11 cellular contexts compared by ENCODE assay signal in the genomic region with DNA sequence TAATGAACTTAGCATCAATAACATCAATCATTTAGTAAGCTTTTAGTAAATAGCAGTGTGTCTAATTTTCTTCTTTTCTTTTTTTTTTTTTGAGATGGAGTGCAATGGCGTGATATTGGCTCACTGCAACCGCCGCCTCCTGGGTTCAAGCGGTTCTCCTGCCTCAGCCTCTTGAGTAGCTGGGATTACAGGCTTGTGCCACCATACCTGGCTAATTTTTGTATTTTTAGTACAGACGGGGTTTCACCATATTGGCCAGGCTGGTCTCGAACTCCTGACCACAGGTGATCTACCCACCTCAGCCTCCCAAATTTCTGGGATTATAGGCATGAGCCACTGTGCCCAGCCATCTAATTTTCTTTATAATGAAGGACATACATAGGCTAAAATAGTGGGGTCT. TPM values are rescaled to one million over a fixed set of nuclear protein-coding genes. Genes with fewer than 3 reads are reported as not detected.
DNase-seq lines count a peak whose midpoint lies in the region; ATAC-seq and TF ChIP-seq lines count a peak whose summit lies in the region.
"Not testable (repeated sequence)": the region's sequence is repeated elsewhere in the genome, so short reads cannot be mapped to it uniquely, and the experiment has no call there.
"Had no signal": no experiment of that assay in that cellular context is flagged by ENCODE, and none has a peak within 500 bp of the region (broad histone marks: within the 10 kb centered on the region; RNA-seq: fewer than 3 reads in every experiment).

No MANE protein-coding gene starts in this region.

- not testable (repeated sequence) for H3K27me3 ChIP-seq in CD8-positive, alpha-beta T cell (ENCODE audit: insufficient read depth, low read length); Peyer's patch

- peaks cover 59% of the 10 kb centered on the region for H3K36me3 Mint-ChIP-seq in CD8-positive, alpha-beta T cell
- peaks cover 54% of the 10 kb centered on the region for H3K36me3 Mint-ChIP-seq in activated naive CD8-positive, alpha-beta T cell treated with anti-CD3 and anti-CD28 coated beads for 36 hours
- H3K36me3 Mint-ChIP-seq in immature natural killer cell (peaks cover 51 to 66% (median 61%) of the 10 kb centered on the region in 3 donors), natural killer cell (peaks cover 55% of the 10 kb centered on the region)
- peaks cover 61% of the 10 kb centered on the region for H3K36me3 Mint-ChIP-seq in stimulated activated naive CD8-positive, alpha-beta T cell treated with anti-CD3 and anti-CD28 coated beads, Interleukin-15, Interleukin-2, amounts not matched to agents 100 ng/mL and 50 ng/mL, for 24 hours (ENCODE audit: low read depth)

- ATAC-seq in CD8-positive, alpha-beta T cell; natural killer cell: not testable (repeated sequence)

- not testable (repeated sequence) for TF ChIP-seq POLR2A in Peyer's patch (IDR thresholded peaks at IDR 0.05)

- DNase-seq in CD8-positive, alpha-beta T cell, result peak in 1 of 7 experiments; percentile 39
- DNase-seq in Peyer's patch; activated naive CD8-positive, alpha-beta T cell treated with anti-CD3 and anti-CD28 coated beads for 36 hours; immature natural killer cell; natural killer cell: not testable (repeated sequence)
- peak; percentile 55 for DNase-seq in activated CD8-positive, alpha-beta memory T cell treated with anti-CD3 and anti-CD28 coated beads, Interleukin-2, amount 50 U/mL, for 48 hours

- peaks cover 23% of the 10 kb centered on the region for H3K4me1 ChIP-seq in CD8-positive, alpha-beta T cell (ENCODE audit: insufficient read depth, low read length)
- H3K4me1 ChIP-seq in Peyer's patch, result not testable (repeated sequence)

- intact Hi-C loops in CD8-positive, alpha-beta T cell (cut with DNase I, micrococcal nuclease), result loop anchor here (5.0 kb wide), 3 partner anchors 55 to 335 kb away; a partner anchor contains a TSS
- intact Hi-C loops in natural killer cell (cut with micrococcal nuclease), result not testable (repeated sequence)

- H3K4me1 Mint-ChIP-seq in CD8-positive, alpha-beta T cell (ENCODE audit: low read depth), result peaks cover 48% of the 10 kb centered on the region
- H3K4me1 Mint-ChIP-seq in activated naive CD8-positive, alpha-beta T cell treated with anti-CD3 and anti-CD28 coated beads for 36 hours, result peaks cover 57% of the 10 kb centered on the region
- peaks cover 26 to 58% of the 10 kb centered on the region in 2 donors for H3K4me1 Mint-ChIP-seq in immature natural killer cell
- peaks cover 54 to 70% of the 10 kb centered on the region in 2 donors for H3K4me1 Mint-ChIP-seq in natural killer cell
- peaks cover 62% of the 10 kb centered on the region for H3K4me1 Mint-ChIP-seq in stimulated activated naive CD8-positive, alpha-beta T cell treated with anti-CD3 and anti-CD28 coated beads, Interleukin-15, Interleukin-2, amounts not matched to agents 100 ng/mL and 50 ng/mL, for 24 hours (ENCODE audit: low read depth)

- H3K27ac Mint-ChIP-seq in CD8-positive, alpha-beta T cell, result peak overlapping the region; percentile 93
- H3K27ac Mint-ChIP-seq in activated naive CD8-positive, alpha-beta T cell treated with anti-CD3 and anti-CD28 coated beads for 36 hours, result peak overlapping the region; percentile 96
- H3K27ac Mint-ChIP-seq in immature natural killer cell (peak overlapping the region; percentile 87 to 96 (median 92)), natural killer cell (peak overlapping the region; percentile 89 to 91)
- H3K27ac Mint-ChIP-seq in stimulated activated naive CD8-positive, alpha-beta T cell treated with anti-CD3 and anti-CD28 coated beads, Interleukin-15, Interleukin-2, amounts not matched to agents 100 ng/mL and 50 ng/mL, for 24 hours, result peak overlapping the region; percentile 81

- H3K4me3 Mint-ChIP-seq in CD8-positive, alpha-beta T cell, result peak overlapping the region; percentile 93
- peak overlapping the region; percentile 88 for H3K4me3 Mint-ChIP-seq in activated naive CD8-positive, alpha-beta T cell treated with anti-CD3 and anti-CD28 coated beads for 36 hours
- H3K4me3 Mint-ChIP-seq in immature natural killer cell (peak overlapping the region; percentile 88 to 97 (median 93)), natural killer cell (peak overlapping the region; percentile 86)
- peak overlapping the region; percentile 92 for H3K4me3 Mint-ChIP-seq in stimulated activated naive CD8-positive, alpha-beta T cell treated with anti-CD3 and anti-CD28 coated beads, Interleukin-15, Interleukin-2, amounts not matched to agents 100 ng/mL and 50 ng/mL, for 24 hours

- H3K4me3 ChIP-seq in CD8-positive, alpha-beta T cell (ENCODE audit: low read depth, low read length), result peak overlapping the region; percentile 61
- peak overlapping the region in 2 of 4 donors; percentile 8 to 15 for H3K4me3 ChIP-seq in Peyer's patch

- peak overlapping the region; percentile 75 for H3K27ac ChIP-seq in CD8-positive, alpha-beta T cell (ENCODE audit: low read depth, low read length)
- H3K27ac ChIP-seq in Peyer's patch, result peak overlapping the region in 3 of 4 donors; percentile 1 to 15 (median 4)

- POLR2A ChIA-PET in CD8-positive, alpha-beta T cell (lab: Charles Lee), result interaction anchor here (0.7 to 6.7 kb wide), 7 partner anchors 9 to 171 kb away, joined by 3 to 66 read pairs (median 18); no protein-coding TSS in a partner anchor

- not testable (repeated sequence) for H3K9me3 Mint-ChIP-seq in CD8-positive, alpha-beta T cell; activated naive CD8-positive, alpha-beta T cell treated with anti-CD3 and anti-CD28 coated beads for 36 hours; immature natural killer cell; natural killer cell; stimulated activated naive CD8-positive, alpha-beta T cell treated with anti-CD3 and anti-CD28 coated beads, Interleukin-15, Interleukin-2, amounts not matched to agents 100 ng/mL and 50 ng/mL, for 24 hours

- CTCF ChIA-PET in CD8-positive, alpha-beta T cell (lab: Charles Lee), result interaction anchor here (1.0 to 3.7 kb wide), 3 partner anchors 22 to 174 kb away, joined by 3 to 19 read pairs (median 12); no protein-coding TSS in a partner anchor

- not testable (repeated sequence) for H3K27me3 Mint-ChIP-seq in CD8-positive, alpha-beta T cell (ENCODE audit: low read depth); activated naive CD8-positive, alpha-beta T cell treated with anti-CD3 and anti-CD28 coated beads for 36 hours; immature natural killer cell (ENCODE audit: low read depth in 3 of 3); natural killer cell (ENCODE audit: low read depth in 2 of 2); stimulated activated naive CD8-positive, alpha-beta T cell treated with anti-CD3 and anti-CD28 coated beads, Interleukin-15, Interleukin-2, amounts not matched to agents 100 ng/mL and 50 ng/mL, for 24 hours

- not testable (repeated sequence) for H3K9me3 ChIP-seq in CD8-positive, alpha-beta T cell (ENCODE audit: low read length); Peyer's patch

- not testable (repeated sequence) for H3K36me3 ChIP-seq in CD8-positive, alpha-beta T cell (ENCODE audit: insufficient read depth, low read length); Peyer's patch

- TF ChIP-seq CTCF in CD8-positive, alpha-beta T cell (IDR thresholded peaks at IDR 0.05); Peyer's patch (IDR thresholded peaks at IDR 0.05); natural killer cell (IDR thresholded peaks at IDR 0.05): not testable (repeated sequence)

RNA-seq across cellular contexts. Expression of a gene that starts 2.3 kb away (rescaled TPM):
- total RNA-seq in CD8-positive, alpha-beta T cell, result 100 to 1,000 TPM; 238 to 242 TPM
- 10 to 100 TPM in 1 of 4 donors, 1 to 10 TPM in 3; 3.3 to 17.9 (median 6.6) TPM for total RNA-seq in Peyer's patch
- 100 to 1,000 TPM; 112 to 114 TPM for total RNA-seq in activated naive CD8-positive, alpha-beta T cell treated with anti-CD3 and anti-CD28 coated beads for 36 hours
- 100 to 1,000 TPM; 623 to 949 (median 731) TPM for polyA plus RNA-seq in immature natural killer cell
- total RNA-seq in natural killer cell, result 100 to 1,000 TPM; 398 to 543 (median 515) TPM
- total RNA-seq: G401, GM23248, HepG2 had no signal
- polyA plus RNA-seq: GM23248, HepG2 had no signal

RNA-seq across cellular contexts. Expression of a gene that starts 22.1 kb away (rescaled TPM):
- total RNA-seq in CD8-positive, alpha-beta T cell, result 10 to 100 TPM; 14.3 to 16.0 TPM
- 1 to 10 TPM in 3 of 4 donors, not detected in 1; 2.1 to 5.8 (median 5.6) TPM for total RNA-seq in Peyer's patch
- 1 to 10 TPM; 2.4 TPM for total RNA-seq in activated naive CD8-positive, alpha-beta T cell treated with anti-CD3 and anti-CD28 coated beads for 36 hours
- 10 to 100 TPM; 14.3 to 28.5 (median 15.0) TPM for polyA plus RNA-seq in immature natural killer cell
- 10 to 100 TPM; 15.9 to 54.7 (median 51.4) TPM for total RNA-seq in natural killer cell
- total RNA-seq: CD4-positive, CD25-positive, alpha-beta regulatory T cell; G401; GM23248; HepG2 had no signal
- polyA plus RNA-seq: CD4-positive, CD25-positive, alpha-beta regulatory T cell; GM23248 had no signal

RNA-seq across cellular contexts. Expression of a gene that starts 32.9 kb away (rescaled TPM):
- total RNA-seq in CD8-positive, alpha-beta T cell, result 1 to 10 TPM; 5.2 to 6.2 TPM
- 1 to 10 TPM in 2 of 4 donors, not detected in 2; 1.6 to 2.8 TPM for total RNA-seq in Peyer's patch
- total RNA-seq in activated naive CD8-positive, alpha-beta T cell treated with anti-CD3 and anti-CD28 coated beads for 36 hours, result 1 to 10 TPM in 1 of 2 experiments, under 1 TPM in 1; 0.64 to 1.1 TPM
- polyA plus RNA-seq in immature natural killer cell, result 10 to 100 TPM; 27.6 to 59.0 (median 28.4) TPM
- 10 to 100 TPM; 10.7 to 69.1 (median 49.8) TPM for total RNA-seq in natural killer cell
- total RNA-seq: CD4-positive, CD25-positive, alpha-beta regulatory T cell; G401; GM23248; HepG2 had no signal
- polyA plus RNA-seq: CD4-positive, CD25-positive, alpha-beta regulatory T cell; GM23248; HepG2 had no signal

RNA-seq across cellular contexts. Expression of a gene that starts 48.3 kb away (rescaled TPM):
- total RNA-seq in CD8-positive, alpha-beta T cell, result 1 to 10 TPM; 2.8 to 3.6 TPM
- total RNA-seq in Peyer's patch (1 to 10 TPM in 3 of 4 donors, not detected in 1; 1.8 to 8.3 (median 4.7) TPM), natural killer cell (10 to 100 TPM in 2 of 3 donors, 1 to 10 TPM in 1; 3.0 to 57.5 (median 11.4) TPM)
- under 1 TPM in 1 of 2 experiments, not detected in 1; 0.82 TPM for total RNA-seq in activated naive CD8-positive, alpha-beta T cell treated with anti-CD3 and anti-CD28 coated beads for 36 hours
- polyA plus RNA-seq in immature natural killer cell, result 100 to 1,000 TPM in 1 of 3 donors, 10 to 100 TPM in 2; 34.5 to 112 (median 38.2) TPM
- total RNA-seq: CD4-positive, CD25-positive, alpha-beta regulatory T cell; G401; GM23248 had no signal
- polyA plus RNA-seq: CD4-positive, CD25-positive, alpha-beta regulatory T cell; GM23248 had no signal

Comparison
In these comparisons a context has a peak if more than half of its experiments do, and no peak if none do; other contexts are left out.
1. RNA of a gene that starts 2.3 kb away (total RNA-seq): 398 to 543 TPM in natural killer cell, 238 to 242 TPM in CD8-positive, alpha-beta T cell and 112 to 114 TPM in activated naive CD8-positive, alpha-beta T cell treated with anti-CD3 and anti-CD28 coated beads for 36 hours; 3.3 to 17.9 TPM in Peyer's patch; every median in the first group is over 4 times any median in the second.
2. Peak in every context shown above with its lines, with median percentiles within 50 percentile points of each other: H3K27ac Mint-ChIP-seq and H3K4me3 Mint-ChIP-seq.